In the genomic region with DNA sequence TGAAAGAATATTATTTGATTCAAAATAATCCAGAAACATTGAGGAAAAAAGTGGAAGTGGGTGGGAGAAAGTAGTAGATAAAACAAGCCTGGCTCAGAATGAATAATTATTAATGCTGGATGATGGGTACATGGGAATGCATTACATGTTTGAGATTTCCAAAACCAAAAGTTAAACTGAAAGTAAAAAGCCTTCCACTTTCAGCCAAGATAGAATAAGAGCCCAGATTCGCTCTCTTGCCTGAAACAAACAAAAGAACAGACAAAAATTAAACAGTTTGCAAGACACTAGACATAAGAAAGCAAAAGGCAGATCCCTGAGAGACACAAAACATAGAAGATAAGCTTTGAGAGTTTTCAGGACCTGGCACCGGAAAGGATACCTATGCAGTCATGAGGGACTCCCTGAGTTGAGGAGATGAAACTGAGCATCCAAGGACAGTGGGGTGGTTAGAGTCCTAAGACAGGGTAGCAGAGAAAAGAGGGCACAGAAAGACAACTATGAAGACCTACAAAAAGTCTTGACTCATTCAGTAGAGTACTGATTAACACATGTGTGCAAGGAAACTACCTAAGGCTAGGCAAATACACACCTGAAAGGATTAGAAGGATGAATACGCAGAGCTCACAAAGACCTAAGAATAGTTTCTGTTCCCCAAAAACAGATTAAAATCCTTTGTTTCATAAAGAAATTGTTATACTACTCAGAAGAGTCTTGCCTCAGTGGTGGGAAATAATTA, we compare ENCODE assay signal across 1 cellular context.
TF ChIP-seq lines count a peak whose summit lies in the region.

No MANE protein-coding gene starts in this region.

TF ChIP-seq in GM23338, 12 proteins besides CTCF, POLR2A, EP300 and RAD21 (continued from another document):
- no peak for TF ChIP-seq REST (IDR thresholded peaks at IDR 0.05; ENCODE audit: unreplicated experiment)
- TF ChIP-seq NANOG (IDR thresholded peaks at IDR 0.05; ENCODE audit: borderline replicate concordance) = no peak
- TF ChIP-seq EZH2phosphoT487 (IDR thresholded peaks at IDR 0.05; ENCODE audit: unreplicated experiment) = no peak
- TF ChIP-seq CREB1 (CRISPR knock-in tag; IDR thresholded peaks at IDR 0.05; ENCODE audit: low read depth) = no peak
